In genomic region chr16:80028581-80029380, GRCh38 we compare ENCODE assay signal across 15 cellular contexts.
DNase-seq lines count a peak whose midpoint lies in the region; ATAC-seq, FAIRE-seq and TF ChIP-seq lines count a peak whose summit lies in the region.
"Had no signal": no experiment of that assay in that cellular context is flagged by ENCODE, and none has a peak within 500 bp of the region (broad histone marks: within the 10 kb centered on the region; RNA-seq: fewer than 3 reads in every experiment).

No MANE protein-coding gene starts in this region.

- H3K36me3 Mint-ChIP-seq in astrocyte (ENCODE audit: low read depth, unreplicated experiment) (no peaks in the 10 kb centered on the region), progenitor cell of endocrine pancreas (ENCODE audit: insufficient read depth) (no peaks in the 10 kb centered on the region)

- POLR2A ChIA-PET in RWPE1 (lab: Yijun Ruan, JAX; ENCODE audit: low non-redundant PET) = no interaction called here

- peak overlapping the region; percentile 74 for H3K27ac Mint-ChIP-seq in astrocyte (ENCODE audit: unreplicated experiment)
- peak overlapping the region; percentile 21 for H3K27ac Mint-ChIP-seq in progenitor cell of endocrine pancreas

- H4K20me1 ChIP-seq in astrocyte (ENCODE audit: insufficient read depth, low read length) = no peaks in the 10 kb centered on the region
- H4K20me1 ChIP-seq in keratinocyte (ENCODE audit: control insufficient read depth, extremely low read depth, insufficient read depth, low read length) = no peaks in the 10 kb centered on the region

- H3K27ac ChIP-seq in astrocyte (ENCODE audit: low read depth, low read length) = no peak overlapping the region
- no peak overlapping the region for H3K27ac ChIP-seq in keratinocyte (ENCODE audit: control insufficient read depth, insufficient read depth, low read length)
- no peak overlapping the region for H3K27ac ChIP-seq in RWPE1

- no peak overlapping the region for H3K9ac ChIP-seq in astrocyte (ENCODE audit: low read length)
- no peak overlapping the region for H3K9ac ChIP-seq in keratinocyte (ENCODE audit: control insufficient read depth, extremely low read depth, insufficient read depth, low read length)

- CTCF ChIA-PET in RWPE1 (lab: Yijun Ruan, JAX) = no interaction called here

- H3K4me3 Mint-ChIP-seq in astrocyte (ENCODE audit: unreplicated experiment) (no peak overlapping the region), progenitor cell of endocrine pancreas (ENCODE audit: low read depth) (no peak overlapping the region)

- no peaks in the 10 kb centered on the region for H3K36me3 ChIP-seq in astrocyte (ENCODE audit: insufficient read depth, low read length)
- H3K36me3 ChIP-seq in keratinocyte (ENCODE audit: control insufficient read depth in 2 of 2, extremely low read depth in 1 of 2, insufficient read depth in 2 of 2, low read length in 2 of 2) = no peaks in the 10 kb centered on the region

- DNase-seq in DMS79 treated with DMSO at 0.1 percent for 48 hours (lab: John Stamatoyannopoulos, UW) (peak; percentile 72), astrocyte (ENCODE audit: low read depth) (no peak), keratinocyte (ENCODE audit: low read depth, low spot score) (no peak), progenitor cell of endocrine pancreas (ENCODE audit: low spot score, unreplicated experiment) (no peak), GM03348 (ENCODE audit: low spot score) (no peak), RWPE1 (ENCODE audit: low spot score) (no peak), DMS53 treated with DMSO at 0.1 percent for 48 hours (lab: John Stamatoyannopoulos, UW; ENCODE audit: unreplicated experiment) (no peak)
- DNase-seq: AML-193, H7, Karpas-422, NCI-H1930, NCI-H510A, SIG-M5 had no signal

- no peak for TF ChIP-seq CTCF in astrocyte (IDR thresholded peaks at IDR 0.05; ENCODE audit: insufficient read depth, low read depth, low read length)
- TF ChIP-seq CTCF in keratinocyte (optimal IDR thresholded peaks at IDR 0.05 in 1 of 3, IDR thresholded peaks at IDR 0.05 in 1 of 3, conservative IDR thresholded peaks at IDR 0.05 in 1 of 3; ENCODE audit: extremely low read depth in 1 of 3, insufficient read depth in 2 of 3, low read length in 3 of 3) = no peak
- TF ChIP-seq CTCF in progenitor cell of endocrine pancreas (IDR thresholded peaks at IDR 0.05; ENCODE audit: unreplicated experiment) = no peak
- no peak for TF ChIP-seq CTCF in RWPE1 (conservative IDR thresholded peaks at IDR 0.05; ENCODE audit: low read depth)

- H3K9me3 Mint-ChIP-seq in astrocyte (ENCODE audit: unreplicated experiment) (peaks cover 3% of the 10 kb centered on the region), progenitor cell of endocrine pancreas (ENCODE audit: low read depth) (peaks cover 8% of the 10 kb centered on the region)

- no peak for FAIRE-seq in astrocyte (lab: Jason Lieb, UNC)
- peak; percentile 65 for FAIRE-seq in keratinocyte (lab: Jason Lieb, UNC)
- FAIRE-seq: RCC 7860 had no signal

- no peaks in the 10 kb centered on the region for H3K27me3 Mint-ChIP-seq in astrocyte (ENCODE audit: low read depth, unreplicated experiment)
- H3K27me3 Mint-ChIP-seq in progenitor cell of endocrine pancreas = peaks cover 21% of the 10 kb centered on the region

- H3K79me2 ChIP-seq in astrocyte (ENCODE audit: insufficient read depth, low read length) (no peaks in the 10 kb centered on the region), keratinocyte (ENCODE audit: control insufficient read depth, insufficient read depth, low read length) (no peaks in the 10 kb centered on the region)

- H3K9me3 ChIP-seq in astrocyte (ENCODE audit: insufficient read depth, low read depth, low read length) = no peaks in the 10 kb centered on the region
- no peaks in the 10 kb centered on the region for H3K9me3 ChIP-seq in keratinocyte (ENCODE audit: control insufficient read depth, low read depth, low read length)

- H3K27me3 ChIP-seq in astrocyte (ENCODE audit: insufficient read depth, low read length) (no peaks in the 10 kb centered on the region), keratinocyte (ENCODE audit: control insufficient read depth, extremely low read depth, insufficient read depth, low read length) (no peaks in the 10 kb centered on the region)

- no peaks in the 10 kb centered on the region for H3K9me1 ChIP-seq in keratinocyte (ENCODE audit: control insufficient read depth, extremely low read depth, insufficient read depth, low read length)

- dilution Hi-C loops in keratinocyte (cut with MboI; ENCODE audit: extremely low pct_ligation_motif_present, low sequenced_read_pairs) = no loop called here

- no peak overlapping the region for H2AFZ ChIP-seq in astrocyte (ENCODE audit: low read depth, low read length)
- H2AFZ ChIP-seq in keratinocyte (ENCODE audit: control insufficient read depth, low read length) = no peak overlapping the region

- no peak overlapping the region for H3K4me2 ChIP-seq in astrocyte (ENCODE audit: low read length)
- H3K4me2 ChIP-seq in keratinocyte (ENCODE audit: control insufficient read depth, extremely low read depth, insufficient read depth, low read depth, low read length) = no peak overlapping the region

- ATAC-seq in GM21737 (IDR thresholded peaks at IDR 0.05; ENCODE audit: unreplicated experiment) = no peak

- H3K4me1 Mint-ChIP-seq in astrocyte (ENCODE audit: low read depth, unreplicated experiment) = peaks cover 36% of the 10 kb centered on the region
- H3K4me1 Mint-ChIP-seq in progenitor cell of endocrine pancreas (ENCODE audit: low read depth) = peaks cover 8% of the 10 kb centered on the region

- H3K4me1 ChIP-seq in astrocyte (ENCODE audit: insufficient read depth, low read length) (peaks cover 12% of the 10 kb centered on the region), keratinocyte (ENCODE audit: control insufficient read depth, extremely low read depth, insufficient read depth, low read length) (peaks cover 36% of the 10 kb centered on the region)

- H3K4me3 ChIP-seq in astrocyte (ENCODE audit: insufficient read depth, low read depth, low read length) (no peak overlapping the region), keratinocyte (ENCODE audit: control insufficient read depth in 2 of 3, extremely low read depth in 1 of 3, insufficient read depth in 2 of 3, low read depth in 1 of 3, low read length in 3 of 3) (no peak overlapping the region)
